Comparison of ENCODE assay signal across 8 cellular contexts in the genomic region with DNA sequence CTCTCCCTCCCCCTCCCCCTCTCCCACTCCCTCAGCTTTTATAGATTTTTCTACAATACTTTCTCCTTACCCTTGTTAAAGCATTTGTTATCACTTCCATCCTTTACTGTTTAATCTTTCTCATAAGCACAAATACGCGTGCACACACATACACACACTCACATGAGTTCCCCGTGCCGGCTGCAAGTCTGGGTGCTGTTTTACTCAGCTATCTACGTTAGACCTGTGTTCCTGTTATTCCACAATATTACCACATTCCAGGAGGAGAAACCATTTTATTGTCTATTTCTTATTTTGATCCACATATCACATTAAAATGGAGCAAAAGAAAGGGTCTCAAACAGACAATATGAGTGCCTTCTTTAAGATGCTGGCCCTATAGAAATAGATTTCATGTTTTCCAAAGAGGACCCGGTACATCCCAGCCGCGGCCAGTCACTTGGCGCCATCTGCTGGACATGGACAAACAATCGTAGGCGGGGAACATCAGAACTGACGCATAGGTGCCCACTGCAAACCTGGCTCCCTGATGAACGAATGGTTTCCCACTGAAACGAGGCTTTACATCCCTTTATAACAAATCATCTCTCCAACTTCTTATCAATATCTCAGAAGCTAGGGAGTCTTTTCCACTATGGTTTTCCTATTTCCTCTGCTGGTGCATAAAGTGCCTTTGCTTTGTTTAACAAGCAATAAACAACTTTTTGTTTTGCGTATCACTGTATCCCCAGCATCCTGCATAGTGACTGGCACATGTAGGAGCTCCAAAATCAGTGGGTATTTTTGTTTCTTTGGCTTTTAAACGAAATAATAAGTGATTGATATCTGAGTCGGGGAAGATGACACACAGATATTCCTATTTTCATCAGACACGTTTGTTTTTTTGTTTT. TPM values are rescaled to one million over a fixed set of nuclear protein-coding genes. Genes with fewer than 3 reads are reported as not detected.
DNase-seq lines count a peak whose midpoint lies in the region; ATAC-seq and TF ChIP-seq lines count a peak whose summit lies in the region.

No MANE protein-coding gene starts in this region.

- H3K4me1 Mint-ChIP-seq in immature natural killer cell: peaks cover 0 to 2% of the 10 kb centered on the region in 2 donors

- no peaks in the 10 kb centered on the region for H3K27me3 ChIP-seq in body of pancreas

- no peak overlapping the region for H3K4me3 ChIP-seq in body of pancreas

- H3K27ac ChIP-seq in body of pancreas: no peak overlapping the region

- peak; percentile 76 for ATAC-seq in body of pancreas
- no peak for ATAC-seq in GM19324 (IDR thresholded peaks at IDR 0.05; ENCODE audit: low FRiP score, unreplicated experiment)

- H3K36me3 Mint-ChIP-seq in immature natural killer cell: peaks cover 0 to 3% (median 0%) of the 10 kb centered on the region in 3 donors

- WGBS in body of pancreas, 2 donors: 15 to 17% methylated on average over 18 of the region's 18 CpGs

- DNase-seq in NCI-H187 (lab: John Stamatoyannopoulos, UW) (peak; percentile 11 to 40), NCI-H187 treated with DMSO at 0.1 percent for 48 hours (lab: John Stamatoyannopoulos, UW) (no peak), NCI-H1105 (lab: John Stamatoyannopoulos, UW) (peak; percentile 30), T-helper 2 cell (peak in 3 of 5 experiments; percentile 17 to 62 (median 38)), body of pancreas (peak; percentile 61 to 72 (median 69)), immature natural killer cell (peak; percentile 26 to 39 (median 27))
- peak; percentile 38 for DNase-seq in stimulated activated CD4-positive, alpha-beta T cell treated with anti-CD3 and anti-CD28 coated beads, Interleukin-12 subunit alpha, Interleukin-12 subunit beta, amount 100 ng/mL, for 4 hours

- H3K9me3 ChIP-seq in body of pancreas: peaks cover 0 to 9% (median 0%) of the 10 kb centered on the region in 3 donors

- intact Hi-C loops in body of pancreas (cut with DNase I): no loop called here

- TF ChIP-seq POLR2A in body of pancreas (IDR thresholded peaks at IDR 0.05): no peak

- no peaks in the 10 kb centered on the region for H3K36me3 ChIP-seq in body of pancreas (replicated peaks in 1 of 2; ENCODE audit: insufficient read depth in 1 of 2, low read depth in 2 of 2)

- H3K9me3 Mint-ChIP-seq in immature natural killer cell: peaks cover 0 to 16% (median 9%) of the 10 kb centered on the region in 6 donors

- TF ChIP-seq CTCF in body of pancreas (IDR thresholded peaks at IDR 0.05): peak; percentile 57 to 75 (median 66)

- no peaks in the 10 kb centered on the region for H3K4me1 ChIP-seq in body of pancreas

- H3K27me3 Mint-ChIP-seq in immature natural killer cell (ENCODE audit: low read depth in 3 of 3): peaks cover 3 to 11% (median 6%) of the 10 kb centered on the region in 3 donors

- H3K4me3 Mint-ChIP-seq in immature natural killer cell: no peak overlapping the region

- no peak overlapping the region for H3K27ac Mint-ChIP-seq in immature natural killer cell

RNA-seq across cellular contexts. Expression of a gene that starts 25.2 kb away (rescaled TPM):
- total RNA-seq in body of pancreas: 10 to 100 TPM; 23.4 to 32.7 TPM
- 100 to 1,000 TPM in 1 of 3 donors, 10 to 100 TPM in 2; 35.4 to 103 (median 71.8) TPM for polyA plus RNA-seq in immature natural killer cell
